1 cellular context compared by ENCODE assay signal in the genomic region with DNA sequence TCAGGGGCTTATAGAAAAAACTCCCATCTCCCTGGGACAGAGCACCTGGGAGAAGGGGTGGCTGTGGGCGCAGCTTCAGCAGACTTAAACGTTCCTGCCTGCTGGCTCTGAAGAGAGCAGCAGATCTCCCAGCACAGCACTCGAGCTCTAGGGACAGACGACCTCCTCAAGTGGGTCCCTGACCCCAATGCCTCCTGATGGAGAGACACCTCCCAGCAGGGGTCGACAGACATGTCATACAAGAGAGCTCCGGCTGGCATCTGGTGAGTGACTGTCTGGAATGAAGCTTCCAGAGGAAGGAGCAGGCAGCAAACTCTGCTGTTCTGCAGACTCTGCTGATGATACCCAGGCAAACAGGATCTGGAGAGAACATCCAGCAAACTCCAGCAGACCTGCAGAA. TPM values are rescaled to one million over a fixed set of nuclear protein-coding genes. Genes with fewer than 3 reads are reported as not detected.
"Had no signal": no experiment of that assay in that cellular context is flagged by ENCODE, and none has a peak within 500 bp of the region (broad histone marks: within the 10 kb centered on the region; RNA-seq: fewer than 3 reads in every experiment).

No MANE protein-coding gene starts in this region.

RNA-seq across cellular contexts. Expression of a gene that starts 22.0 kb away (rescaled TPM):
- total RNA-seq: G401 had no signal
